Comparison of ENCODE assay signal across 10 cellular contexts in genomic region chr21:42061195-42061865, GRCh38. TPM values are rescaled to one million over a fixed set of nuclear protein-coding genes. Genes with fewer than 3 reads are reported as not detected.
A peak's percentile ranks its signal among the peaks of the same experiment; 100 is the strongest.
DNase-seq lines count a peak whose midpoint lies in the region; ATAC-seq and TF ChIP-seq lines count a peak whose summit lies in the region.
"Had no signal": no experiment of that assay in that cellular context is flagged by ENCODE, and none has a peak within 500 bp of the region (broad histone marks: within the 10 kb centered on the region; RNA-seq: fewer than 3 reads in every experiment).

No MANE protein-coding gene starts in this region.

- no peaks in the 10 kb centered on the region for H3K4me1 ChIP-seq in aorta (ENCODE audit: control insufficient read depth in 1 of 2, insufficient read depth in 2 of 2, low read length in 2 of 2)
- H3K4me1 ChIP-seq in HAP-1, result no peaks in the 10 kb centered on the region

- in situ Hi-C loops in HAP-1 (cut with MboI; ENCODE audit: low sequenced_read_pairs), result no loop called here

- H3K27ac ChIP-seq in aorta (ENCODE audit: low read depth in 1 of 2, low read length in 2 of 2), result no peak overlapping the region
- H3K27ac ChIP-seq: pancreas had no signal

- no peaks in the 10 kb centered on the region for H3K36me3 ChIP-seq in aorta (ENCODE audit: control insufficient read depth in 1 of 2, insufficient read depth in 2 of 2, low read length in 1 of 2)
- no peaks in the 10 kb centered on the region for H3K36me3 ChIP-seq in HAP-1 (replicated peaks)
- H3K36me3 ChIP-seq: pancreas had no signal

- no peak overlapping the region for H3K4me3 ChIP-seq in choroid plexus epithelial cell (ENCODE audit: low read depth, low read length)
- H3K4me3 ChIP-seq in aorta (ENCODE audit: low read length in 2 of 2), result no peak overlapping the region
- no peak overlapping the region for H3K4me3 ChIP-seq in HAP-1
- H3K4me3 ChIP-seq: pancreas had no signal

- WGBS in aorta, 2 donors, result 88 to 90% methylated on average over 18 of the region's 18 CpGs

- H3K9me3 ChIP-seq in aorta (ENCODE audit: control insufficient read depth, low read length) (no peaks in the 10 kb centered on the region), HAP-1 (no peaks in the 10 kb centered on the region)
- H3K9me3 ChIP-seq: pancreas had no signal

- H3K27me3 ChIP-seq in aorta (ENCODE audit: control insufficient read depth in 1 of 2, insufficient read depth in 2 of 2, low read length in 1 of 2) (no peaks in the 10 kb centered on the region), HAP-1 (ENCODE audit: low read depth) (no peaks in the 10 kb centered on the region; the same call in 1 of the 2 replicates)
- H3K27me3 ChIP-seq: pancreas had no signal

- intact Hi-C loops in aorta (cut with DNase I), result no loop called here

- DNase-seq in NAMALWA (ENCODE audit: low spot score) (peak; percentile 90), choroid plexus epithelial cell (ENCODE audit: low read depth) (peak; percentile 9), aorta (peak; percentile 71 to 86), NCI-H1417 (lab: John Stamatoyannopoulos, UW) (no peak), NCI-H1092 treated with DMSO at 0.1 percent for 48 hours (lab: John Stamatoyannopoulos, UW) (no peak), HAP-1 (ENCODE audit: low spot score in 2 of 2) (no peak)

- ATAC-seq in GM18511 (IDR thresholded peaks at IDR 0.05; ENCODE audit: unreplicated experiment) (peak; percentile 54), GM21786 (IDR thresholded peaks at IDR 0.05; ENCODE audit: unreplicated experiment) (peak; percentile 54), aorta (ENCODE audit: low FRiP score) (no peak)

- TF ChIP-seq CTCF in choroid plexus epithelial cell (conservative IDR thresholded peaks at IDR 0.05; ENCODE audit: low read depth, low read length), result no peak

RNA-seq across cellular contexts. Expression of gene UMODL1, which starts 9.8 kb away (rescaled TPM):
- under 1 TPM in 1 of 2 donors, not detected in 1; 0.45 TPM for total RNA-seq in aorta
- polyA plus RNA-seq in aorta, result not detected
- total RNA-seq: HT1080 had no signal

RNA-seq across cellular contexts. Expression of gene ZBTB21, which starts 51.2 kb away (rescaled TPM):
- total RNA-seq in aorta, result 10 to 100 TPM; 21.8 to 52.8 TPM
- polyA plus RNA-seq in aorta, result 1 to 10 TPM; 3.1 to 4.4 TPM

Comparison
In these comparisons a context has a peak if more than half of its experiments do, and no peak if none do; other contexts are left out.
1. DNase-seq: peak in NAMALWA (single experiment), choroid plexus epithelial cell (single experiment) and aorta (2 of 2); none in NCI-H1417 (0 of 3), NCI-H1092 treated with DMSO at 0.1 percent for 48 hours (single experiment) and HAP-1 (0 of 2).